In genomic region chr18:76975577-76976110, GRCh38 we compare ENCODE assay signal across 14 cellular contexts.
DNase-seq lines count a peak whose midpoint lies in the region; ATAC-seq and TF ChIP-seq lines count a peak whose summit lies in the region.
"Had no signal": no experiment of that assay in that cellular context is flagged by ENCODE, and none has a peak within 500 bp of the region (broad histone marks: within the 10 kb centered on the region; RNA-seq: fewer than 3 reads in every experiment).

No MANE protein-coding gene starts in this region.

- no peak for TF ChIP-seq CTCF in GM23338 (conservative IDR thresholded peaks at IDR 0.05; ENCODE audit: low read depth in 2 of 2)
- TF ChIP-seq CTCF in VCaP (conservative IDR thresholded peaks at IDR 0.05) = no peak
- TF ChIP-seq CTCF in dorsolateral prefrontal cortex (IDR thresholded peaks at IDR 0.05 in 54 of 56, conservative IDR thresholded peaks at IDR 0.05 in 2 of 56; ENCODE audit: low read depth in 1 of 56, partially characterized antibody in 56 of 56) = no peak

- H3K79me2 ChIP-seq in GM23338 (replicated peaks; ENCODE audit: insufficient read depth) (no peaks in the 10 kb centered on the region), GM23248 (ENCODE audit: insufficient read depth) (no peaks in the 10 kb centered on the region)

- ATAC-seq in GM23338 = no peak
- ATAC-seq: Panc1 had no signal

- intact Hi-C loops in dorsolateral prefrontal cortex (cut with DNase I) = loop anchor here in 1 of 2 donors (2.0 kb wide), 1 partner anchor 51 kb away; no protein-coding TSS in a partner anchor

- peaks cover 20% of the 10 kb centered on the region for H3K27me3 Mint-ChIP-seq in GM23338 (ENCODE audit: insufficient read depth, low read depth, poor library complexity)

- H3F3A ChIP-seq in GM23338 (replicated peaks; ENCODE audit: low read depth) (no peaks in the 10 kb centered on the region), GM23248 (ENCODE audit: insufficient read depth) (no peaks in the 10 kb centered on the region)

- peaks cover 32% of the 10 kb centered on the region for H3K4me1 Mint-ChIP-seq in GM23338

- H3K4me3 ChIP-seq in GM23338 = no peak overlapping the region
- no peak overlapping the region for H3K4me3 ChIP-seq in dorsolateral prefrontal cortex
- no peak overlapping the region for H3K4me3 ChIP-seq in GM23248

- H3K36me3 Mint-ChIP-seq in GM23338 (ENCODE audit: low read depth) = peaks cover 4% of the 10 kb centered on the region; the same call in 1 of the 3 replicates

- H3K4me1 ChIP-seq in GM23338 (ENCODE audit: insufficient read depth) (peaks cover 12% of the 10 kb centered on the region), GM23248 (ENCODE audit: insufficient read depth) (no peaks in the 10 kb centered on the region)

- in situ Hi-C loops in GM23248 (cut with MboI) = loop anchor here (25.0 kb wide), 1 partner anchor 687 kb away; no protein-coding TSS in a partner anchor

- H3K27me3 ChIP-seq in GM23338 (ENCODE audit: insufficient read depth) (no peaks in the 10 kb centered on the region), dorsolateral prefrontal cortex (no peaks in the 10 kb centered on the region), GM23248 (replicated peaks; ENCODE audit: insufficient read depth) (no peaks in the 10 kb centered on the region)

- no peaks in the 10 kb centered on the region for H3K9me3 Mint-ChIP-seq in GM23338

- H3K9ac ChIP-seq in GM23248 = no peak overlapping the region

- H2AFZ ChIP-seq in GM23338 (no peak overlapping the region), GM23248 (no peak overlapping the region)

- peak overlapping the region; percentile 43; the same call in 1 of the 2 replicates for H3K27ac Mint-ChIP-seq in GM23338

- 91 to 92% methylated on average over 14 of the region's 14 CpGs for WGBS in GM23248 (ENCODE audit: low coverage in 1 of 2, low lambda C conversion rate in 2 of 2, missing lambda C conversion rate in 2 of 2), 2 experiments

- no peak overlapping the region for H3K4me3 Mint-ChIP-seq in GM23338

- H3K27ac ChIP-seq in GM23338 (ENCODE audit: low read depth) = no peak overlapping the region
- H3K27ac ChIP-seq in VCaP = peak overlapping the region; percentile 83
- H3K27ac ChIP-seq in dorsolateral prefrontal cortex = peak overlapping the region in 43 of 59 donors; percentile 11 to 93 (median 69)
- no peak overlapping the region for H3K27ac ChIP-seq in GM23248
- H3K27ac ChIP-seq: C4-2B had no signal

- DNase-seq in GM23338 (ENCODE audit: low spot score) (no peak), dorsolateral prefrontal cortex (no peak), COLO829 (ENCODE audit: low spot score) (no peak), NCI-H187 treated with DMSO at 0.1 percent for 48 hours (lab: John Stamatoyannopoulos, UW) (no peak), GM23248 (no peak), GDM1 (lab: John Stamatoyannopoulos, UW) (no peak)
- DNase-seq in stimulated activated CD8-positive, alpha-beta memory T cell treated with anti-CD3 and anti-CD28 coated beads, Interleukin-4, amount 100 ng/mL, for 48 hours = peak; percentile 12
- DNase-seq: DMS 273 treated with DMSO at 0.1 percent for 48 hours, NCI-H1417, NCI-H2029, NCI-H510A treated with DMSO at 0.1 percent for 48 hours had no signal

- H4K20me1 ChIP-seq in GM23338 (replicated peaks; ENCODE audit: insufficient read depth) (no peaks in the 10 kb centered on the region), GM23248 (ENCODE audit: insufficient read depth) (no peaks in the 10 kb centered on the region)

- no peaks in the 10 kb centered on the region for H3K9me3 ChIP-seq in GM23248 (ENCODE audit: low read depth)

- H3K4me2 ChIP-seq in GM23338 = no peak overlapping the region
- H3K4me2 ChIP-seq in GM23248 (ENCODE audit: unreplicated experiment) = no peak overlapping the region

- no peaks in the 10 kb centered on the region for H3K36me3 ChIP-seq in GM23338 (ENCODE audit: insufficient read depth)
- no peaks in the 10 kb centered on the region for H3K36me3 ChIP-seq in GM23248 (ENCODE audit: low read depth)

- H3K9me2 ChIP-seq in GM23338 (ENCODE audit: insufficient read depth) (no peaks in the 10 kb centered on the region), GM23248 (ENCODE audit: insufficient read depth) (no peaks in the 10 kb centered on the region)

TF ChIP-seq in GM23338, 12 proteins besides CTCF, POLR2A, EP300 and RAD21 (continues in another document):
- no peak for TF ChIP-seq STAT1 (IDR thresholded peaks at IDR 0.05; ENCODE audit: unreplicated experiment)
- no peak for TF ChIP-seq EZH2 (IDR thresholded peaks at IDR 0.05; ENCODE audit: low read depth, unreplicated experiment)
- no peak for TF ChIP-seq JUNB (IDR thresholded peaks at IDR 0.05; ENCODE audit: unreplicated experiment)
- no peak for TF ChIP-seq REST (IDR thresholded peaks at IDR 0.05; ENCODE audit: unreplicated experiment)
- TF ChIP-seq EZH2phosphoT487 (IDR thresholded peaks at IDR 0.05; ENCODE audit: unreplicated experiment) = no peak
- no peak for TF ChIP-seq ZNF331 (CRISPR knock-in tag; IDR thresholded peaks at IDR 0.05; ENCODE audit: low read depth)
- no peak for TF ChIP-seq ZNF114 (CRISPR knock-in tag; IDR thresholded peaks at IDR 0.05)
- no peak for TF ChIP-seq POLR2AphosphoS5 (IDR thresholded peaks at IDR 0.05; ENCODE audit: low read depth)
- no peak for TF ChIP-seq NANOG (IDR thresholded peaks at IDR 0.05; ENCODE audit: borderline replicate concordance)
- TF ChIP-seq ETS1 (IDR thresholded peaks at IDR 0.05) = no peak

Comparison
In these comparisons a context has a peak if more than half of its experiments do, and no peak if none do; other contexts are left out.
1. H3K27ac ChIP-seq: peak in VCaP (single experiment) and dorsolateral prefrontal cortex (43 of 59); none in GM23338 (single experiment) and GM23248 (single experiment).